27 cellular contexts compared by ENCODE assay signal in the genomic region with DNA sequence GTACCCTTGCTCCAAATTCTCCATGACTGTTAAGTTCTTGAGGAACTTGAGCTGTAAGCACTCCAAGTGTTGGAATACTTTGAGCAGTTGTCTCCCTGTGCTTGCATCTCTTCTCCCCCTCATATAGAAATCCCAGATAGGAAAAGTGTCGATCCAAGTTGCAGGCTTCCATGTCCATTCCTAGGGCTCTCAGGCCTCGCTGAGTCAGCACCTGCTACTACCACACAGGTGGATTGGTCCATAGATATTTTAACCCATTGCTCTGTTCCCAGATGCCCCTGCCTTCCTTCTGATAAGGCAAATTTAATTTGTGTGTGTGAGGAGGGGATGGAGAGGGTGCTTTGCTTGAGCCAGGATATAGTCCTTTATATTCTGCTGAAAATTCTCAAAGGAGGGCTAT.
A peak's percentile ranks its signal among the peaks of the same experiment; 100 is the strongest.
DNase-seq lines count a peak whose midpoint lies in the region; ATAC-seq, FAIRE-seq and TF ChIP-seq lines count a peak whose summit lies in the region.
"Had no signal": no experiment of that assay in that cellular context is flagged by ENCODE, and none has a peak within 500 bp of the region (broad histone marks: within the 10 kb centered on the region; RNA-seq: fewer than 3 reads in every experiment).

No MANE protein-coding gene starts in this region.

- no peak overlapping the region for H3K56ac ChIP-seq in H1 (replicated peaks; ENCODE audit: insufficient read length, low read depth, low read length)

- H3K18ac ChIP-seq in H1 (ENCODE audit: extremely low read depth, low read length), result peak overlapping the region; percentile 25; the same call in 1 of the 2 replicates

- 51% methylated on average over 2 of the region's 2 CpGs for WGBS in K562 (ENCODE audit: insufficient coverage, low coverage, missing lambda C conversion rate)
- 96% methylated on average over 2 of the region's 2 CpGs; no CpG with 5 or more reads in 1 of the 2 experiments for WGBS in H1 (ENCODE audit: extremely low coverage in 1 of 2, insufficient coverage in 1 of 2, insufficient read length in 1 of 2, insufficient replicate concordance in 2 of 2, low coverage in 1 of 2, low lambda C conversion rate in 2 of 2, missing lambda C conversion rate in 1 of 2), 2 experiments

- H2AFZ ChIP-seq in KMS-11 (ENCODE audit: low read depth) (no peak overlapping the region), K562 (ENCODE audit: low read depth, low read length) (no peak overlapping the region), H1 (ENCODE audit: low read length) (no peak overlapping the region)

- H4K91ac ChIP-seq in H1 (replicated peaks; ENCODE audit: insufficient read length, low read length), result no peak overlapping the region

- H3K4me2 ChIP-seq in KMS-11, result peak overlapping the region; percentile 88; the same call in 1 of the 2 replicates
- H3K4me2 ChIP-seq in K562 (ENCODE audit: insufficient read depth, low read length), result no peak overlapping the region
- no peak overlapping the region for H3K4me2 ChIP-seq in H1 (ENCODE audit: insufficient read depth in 1 of 2, low read depth in 2 of 2, low read length in 2 of 2)
- H3K4me2 ChIP-seq: BLaER1 had no signal

- H3K23me2 ChIP-seq in H1 (ENCODE audit: low read depth, low read length), result no peaks in the 10 kb centered on the region

- H3K14ac ChIP-seq in H1 (ENCODE audit: insufficient read length), result no peak overlapping the region

- no peak overlapping the region for H3K9ac ChIP-seq in KMS-11
- no peak overlapping the region for H3K9ac ChIP-seq in K562 (ENCODE audit: insufficient read depth in 1 of 2, low read depth in 2 of 2, low read length in 2 of 2)
- no peak overlapping the region for H3K9ac ChIP-seq in H1 (replicated peaks in 1 of 4; ENCODE audit: extremely low read depth in 1 of 4, low read depth in 3 of 4, low read length in 3 of 4)
- H3K9ac ChIP-seq: BLaER1 had no signal

- H2BK20ac ChIP-seq in H1 (ENCODE audit: low read length), result no peak overlapping the region; the same call in 1 of the 2 replicates

- H2AK5ac ChIP-seq in H1 (ENCODE audit: low read depth, low read length), result no peak overlapping the region

- no peak overlapping the region for H3K4ac ChIP-seq in H1 (replicated peaks; ENCODE audit: insufficient read length, low read depth, low read length)

- H3K4me1 ChIP-seq in left ventricle myocardium inferior (peaks cover 22% of the 10 kb centered on the region), KMS-11 (ENCODE audit: low read depth, poor library complexity, severe bottlenecking) (peaks cover 75% of the 10 kb centered on the region), K562 (replicated peaks in 1 of 2; ENCODE audit: control insufficient read depth in 2 of 2, insufficient read depth in 2 of 2, low read length in 2 of 2) (peaks cover 3 to 8% of the 10 kb centered on the region in 2 experiments; a peak in 2 of 5 replicates), H1 (replicated peaks in 1 of 4; ENCODE audit: control insufficient read depth in 3 of 4, insufficient read depth in 4 of 4, low read length in 3 of 4) (peaks cover 0 to 5% (median 0%) of the 10 kb centered on the region in 4 experiments; a peak in 1 of 7 replicates)
- H3K4me1 ChIP-seq: BE2C had no signal

- H2BK15ac ChIP-seq in H1 (ENCODE audit: low read length), result no peak overlapping the region

- no peaks in the 10 kb centered on the region for H3K79me1 ChIP-seq in H1 (ENCODE audit: low read depth, low read length)

- no peaks in the 10 kb centered on the region for H3K36me3 ChIP-seq in left ventricle myocardium inferior
- no peaks in the 10 kb centered on the region for H3K36me3 ChIP-seq in KMS-11 (ENCODE audit: insufficient read depth)
- no peaks in the 10 kb centered on the region for H3K36me3 ChIP-seq in K562 (ENCODE audit: control insufficient read depth, insufficient read depth, low read length)
- H3K36me3 ChIP-seq in H1 (ENCODE audit: control insufficient read depth in 2 of 4, insufficient read depth in 4 of 4, low read length in 3 of 4), result no peaks in the 10 kb centered on the region
- H3K36me3 ChIP-seq: BE2C, BLaER1 had no signal

- H4K5ac ChIP-seq in H1 (ENCODE audit: insufficient read length, low read depth, low read length), result no peak overlapping the region

- TF ChIP-seq EP300 in K562 (IDR thresholded peaks at IDR 0.05; ENCODE audit: low read length), result no peak
- TF ChIP-seq EP300 in H1 (IDR thresholded peaks at IDR 0.05; ENCODE audit: borderline replicate concordance in 1 of 2, low read depth in 2 of 2, low read length in 2 of 2), result no peak

- H3K27me3 ChIP-seq in left ventricle myocardium inferior (ENCODE audit: low read depth) (no peaks in the 10 kb centered on the region), KMS-11 (ENCODE audit: insufficient read depth, low read depth) (no peaks in the 10 kb centered on the region), K562 (ENCODE audit: control insufficient read depth in 2 of 2, insufficient read depth in 2 of 2, low read length in 2 of 2) (no peaks in the 10 kb centered on the region), H1 (replicated peaks in 1 of 4; ENCODE audit: control insufficient read depth in 3 of 4, extremely low read depth in 1 of 4, insufficient read depth in 3 of 4, low read length in 3 of 4) (peaks cover 0 to under 1% (median 0%) of the 10 kb centered on the region in 4 experiments; a peak in 1 of 7 replicates)
- H3K27me3 ChIP-seq: BLaER1 had no signal

- H3K9me3 ChIP-seq in left ventricle myocardium inferior (replicated peaks) (no peaks in the 10 kb centered on the region), K562 (replicated peaks; ENCODE audit: control insufficient read depth, insufficient read depth, low read depth, low read length) (no peaks in the 10 kb centered on the region), H1 (ENCODE audit: insufficient read depth in 2 of 2, low read depth in 1 of 2, low read length in 1 of 2) (no peaks in the 10 kb centered on the region)
- H3K9me3 ChIP-seq: BE2C, BLaER1 had no signal

- H3K23ac ChIP-seq in H1 (ENCODE audit: insufficient read length), result no peak overlapping the region

- ATAC-seq in left ventricle myocardium superior, result no peak
- no peak for ATAC-seq in K562
- no peak for ATAC-seq in GM18519 (IDR thresholded peaks at IDR 0.05; ENCODE audit: low FRiP score, unreplicated experiment)
- ATAC-seq: GM12878 had no signal

- TF ChIP-seq CTCF in left ventricle myocardium inferior (IDR thresholded peaks at IDR 0.05; ENCODE audit: borderline replicate concordance) (no peak), KMS-11 (conservative IDR thresholded peaks at IDR 0.05; ENCODE audit: low read depth, low read length) (no peak), K562 (IDR thresholded peaks at IDR 0.05 in 2 of 3, conservative IDR thresholded peaks at IDR 0.05 in 1 of 3; ENCODE audit: insufficient read depth in 2 of 3, low read depth in 1 of 3, low read length in 3 of 3) (no peak), H1 (IDR thresholded peaks at IDR 0.05; ENCODE audit: control extremely low read depth in 1 of 3, insufficient read depth in 1 of 3, low read depth in 1 of 3, low read length in 3 of 3) (no peak)

- H4K20me1 ChIP-seq in KMS-11 (ENCODE audit: insufficient read depth) (no peaks in the 10 kb centered on the region), K562 (replicated peaks; ENCODE audit: control insufficient read depth, insufficient read depth, low read length) (peaks cover 15% of the 10 kb centered on the region), H1 (replicated peaks in 1 of 2; ENCODE audit: control insufficient read depth in 1 of 2, insufficient read depth in 2 of 2, low read length in 2 of 2) (no peaks in the 10 kb centered on the region)
- H4K20me1 ChIP-seq: BLaER1 had no signal

- no peak overlapping the region for H4K8ac ChIP-seq in H1 (ENCODE audit: extremely low read depth, insufficient read depth, low read length)

- H3K79me2 ChIP-seq in KMS-11 (ENCODE audit: insufficient read depth, low read depth) (no peaks in the 10 kb centered on the region), K562 (ENCODE audit: control insufficient read depth, insufficient read depth, low read length) (no peaks in the 10 kb centered on the region; the same call in 1 of the 3 replicates), H1 (ENCODE audit: control insufficient read depth in 1 of 2, insufficient read depth in 2 of 2, low read length in 2 of 2) (no peaks in the 10 kb centered on the region)

- no peak overlapping the region for H2BK5ac ChIP-seq in H1 (ENCODE audit: low read depth, low read length)

- intact Hi-C loops in left ventricle myocardium inferior (cut with micrococcal nuclease), result no loop called here
- intact Hi-C loops in left ventricle myocardium superior (cut with micrococcal nuclease), result no loop called here
- intact Hi-C loops in K562 (cut with micrococcal nuclease), result no loop called here

- BruUV-seq in K562 (replicated peaks; lab: Mats Ljungman, UMichigan), result no TSS peak

- DNase-seq in left ventricle myocardium inferior (no peak), left ventricle myocardium superior (no peak), K562 (ENCODE audit: extremely low read depth in 1 of 4, low spot score in 3 of 4) (no peak), H1 (ENCODE audit: low read depth in 1 of 2, low spot score in 2 of 2) (no peak), NCI-H524 (lab: John Stamatoyannopoulos, UW) (no peak)
- DNase-seq: 8988T; ACHN; BE2C; C1 segment of cervical spinal cord; CD4-positive, alpha-beta memory T cell; CD4-positive, CD25-positive, alpha-beta regulatory T cell; CD8-positive, alpha-beta memory T cell; COR-L47; DMS 273 treated with DMSO at 0.1 percent for 48 hours; DMS153; DMS53; DMS79; DND-41; EL; GDM1 had no signal

- FAIRE-seq in K562 (lab: Jason Lieb, UNC), result no peak
- no peak for FAIRE-seq in H1 (lab: Jason Lieb, UNC)
- FAIRE-seq: A204.1, GM12878, GM18507, GM19239 had no signal

- no peak overlapping the region for H2BK12ac ChIP-seq in H1 (ENCODE audit: low read depth, low read length)

- TF ChIP-seq POLR2A in K562 (conservative IDR thresholded peaks at IDR 0.05) (no peak), H1 (IDR thresholded peaks at IDR 0.05; ENCODE audit: control extremely low read depth in 1 of 2, low read depth in 2 of 2, low read length in 2 of 2) (no peak)

- no peak overlapping the region for H2BK120ac ChIP-seq in H1 (replicated peaks; ENCODE audit: low read depth, low read length)

- CTCF ChIA-PET in K562 (lab: Yijun Ruan, JAX; ENCODE audit: low intra/inter-chr PET ratio) (no interaction called here), H1 (lab: Charles Lee; ENCODE audit: partially characterized antibody) (no interaction called here)

- in situ Hi-C loops in K562 (cut with MboI), result no loop called here

- H3K4me3 ChIP-seq in left ventricle myocardium inferior (no peak overlapping the region), KMS-11 (IDR thresholded peaks at IDR 0.05; ENCODE audit: insufficient read depth, low read depth, low read length) (no peak overlapping the region), K562 (no peak overlapping the region), H1 (ENCODE audit: extremely low read depth in 1 of 4, insufficient read depth in 2 of 4, low read depth in 3 of 4, low read length in 4 of 4) (no peak overlapping the region)
- H3K4me3 ChIP-seq: BLaER1, GM12878 had no signal

- TF ChIP-seq RAD21 in K562 (CRISPR knock-in tag; conservative IDR thresholded peaks at IDR 0.05 in 1 of 2, IDR thresholded peaks at IDR 0.05 in 1 of 2) (no peak), H1 (IDR thresholded peaks at IDR 0.05 in 1 of 2, conservative IDR thresholded peaks at IDR 0.05 in 1 of 2; ENCODE audit: low read depth in 2 of 2, low read length in 2 of 2) (no peak)

- peaks cover 2% of the 10 kb centered on the region for H3K9me1 ChIP-seq in K562 (ENCODE audit: control insufficient read depth, insufficient read depth, low read length)

- H3K27ac ChIP-seq in left ventricle myocardium inferior (replicated peaks), result peak overlapping the region; percentile 1
- H3K27ac ChIP-seq in KMS-11, result no peak overlapping the region
- no peak overlapping the region for H3K27ac ChIP-seq in K562 (ENCODE audit: extremely low read depth, low read depth, low read length)
- H3K27ac ChIP-seq in H1 (ENCODE audit: low read depth, low read length), result no peak overlapping the region
- H3K27ac ChIP-seq: BLaER1 had no signal

- POLR2A ChIA-PET in K562 (lab: Yijun Ruan, JAX), result no interaction called here
- POLR2A ChIA-PET in H1 (lab: Charles Lee; ENCODE audit: partially characterized antibody), result no interaction called here
